In genomic region chr4:156763511-156763910, GRCh38 we compare ENCODE assay signal across 15 cellular contexts.
DNase-seq lines count a peak whose midpoint lies in the region; ATAC-seq and TF ChIP-seq lines count a peak whose summit lies in the region.
"Had no signal": no experiment of that assay in that cellular context is flagged by ENCODE, and none has a peak within 500 bp of the region (broad histone marks: within the 10 kb centered on the region; RNA-seq: fewer than 3 reads in every experiment).

No MANE protein-coding gene starts in this region.

- H3K4me3 Mint-ChIP-seq in T-cell: no peak overlapping the region
- H3K4me3 Mint-ChIP-seq: activated CD4-positive, alpha-beta T cell treated with anti-CD3 and anti-CD28 coated beads, Interleukin-2, amount 10 ng/mL, durations not matched to agents 24 days and 14 days; activated T-helper 1 cell treated with anti-CD3 and anti-CD28 coated beads, Interleukin-12 subunit alpha, Interleukin-12 subunit beta, Interleukin-2, Interleukin-4 antibody, amounts not matched to agents 30 ng/mL and 10 ng/mL and 1 ng/mL, durations not matched to agents 14 hours and 24 hours and 36 hours; T-helper 1 cell treated with Interleukin-12 subunit alpha and Interleukin-12 subunit beta and Interleukin-4 antibody, amounts not matched to agents 30 μg/mL and 1 μg/mL, for 36 hours had no signal

- TF ChIP-seq CTCF in psoas muscle (IDR thresholded peaks at IDR 0.05) (no peak), GM13977 (IDR thresholded peaks at IDR 0.05; ENCODE audit: extremely low read depth, insufficient read depth, missing control alignments) (no peak), BE2C (IDR thresholded peaks at IDR 0.05; ENCODE audit: low read depth, low read length) (no peak)

- no peaks in the 10 kb centered on the region for H3K4me1 Mint-ChIP-seq in T-cell
- H3K4me1 Mint-ChIP-seq: activated CD4-positive, alpha-beta T cell treated with anti-CD3 and anti-CD28 coated beads, Interleukin-2, amount 10 ng/mL, durations not matched to agents 24 days and 14 days had no signal

- no peaks in the 10 kb centered on the region for H3K36me3 Mint-ChIP-seq in T-cell

- H3K4me1 ChIP-seq in adipocyte (ENCODE audit: control insufficient read depth, insufficient read depth, low read length) (peaks cover 21% of the 10 kb centered on the region), psoas muscle (peaks cover 23% of the 10 kb centered on the region), BE2C (no peaks in the 10 kb centered on the region)

- POLR2A ChIA-PET in T-cell (lab: Charles Lee): no interaction called here

- H3K36me3 ChIP-seq in adipocyte (ENCODE audit: control insufficient read depth, insufficient read depth, low read length, severe bottlenecking) (peaks cover 7% of the 10 kb centered on the region), psoas muscle (ENCODE audit: insufficient read depth in 1 of 2, low read depth in 1 of 2) (no peaks in the 10 kb centered on the region), BE2C (no peaks in the 10 kb centered on the region)

- CTCF ChIA-PET in T-cell (lab: Charles Lee): no interaction called here

- no peak overlapping the region for H3K27ac ChIP-seq in psoas muscle
- H3K27ac ChIP-seq: 22Rv1, heart right ventricle had no signal

- in situ Hi-C loops in GM13977 (cut with MboI; ENCODE audit: low pct_unique_long_range_greater_than_20kb, low sequenced_read_pairs, unreplicated experiment): no loop called here

- peak; percentile 8 for DNase-seq in DMS153 (lab: John Stamatoyannopoulos, UW)
- DNase-seq in DMS153 treated with DMSO at 0.1 percent for 48 hours (lab: John Stamatoyannopoulos, UW; ENCODE audit: unreplicated experiment): no peak
- peak; percentile 42 for DNase-seq in NCI-H2029 (lab: John Stamatoyannopoulos, UW)
- DNase-seq in adipocyte (ENCODE audit: low read depth): peak; percentile 70
- no peak for DNase-seq in psoas muscle
- no peak for DNase-seq in GM13977 (ENCODE audit: low spot score)
- DNase-seq in T-cell: no peak
- no peak for DNase-seq in BE2C
- DNase-seq: activated CD4-positive, alpha-beta T cell treated with anti-CD3 and anti-CD28 coated beads, Interleukin-2, amount 10 ng/mL, durations not matched to agents 24 days and 14 days; heart right ventricle; MG63; stimulated activated CD4-positive, alpha-beta T cell treated with anti-CD3 and anti-CD28 coated beads, Interleukin-12 subunit alpha, Interleukin-12 subunit beta, amount 100 ng/mL, for 4 hours had no signal

- intact Hi-C loops in psoas muscle (cut with DNase I): no loop called here

- H3K27me3 Mint-ChIP-seq in T-cell: no peaks in the 10 kb centered on the region
- H3K27me3 Mint-ChIP-seq: activated CD4-positive, alpha-beta T cell treated with anti-CD3 and anti-CD28 coated beads, Interleukin-2, amount 10 ng/mL, durations not matched to agents 24 days and 14 days had no signal

- H3K4me3 ChIP-seq in adipocyte (ENCODE audit: low read length) (no peak overlapping the region), psoas muscle (no peak overlapping the region), BE2C (ENCODE audit: low read depth, low read length) (no peak overlapping the region)
- H3K4me3 ChIP-seq: heart right ventricle, MG63 had no signal

- 25 to 73% (median 56%) methylated on average over 2 of the region's 2 CpGs for WGBS in psoas muscle, 3 donors

- no peak overlapping the region for H3K27ac Mint-ChIP-seq in T-cell
- H3K27ac Mint-ChIP-seq: activated CD4-positive, alpha-beta T cell treated with anti-CD3 and anti-CD28 coated beads, Interleukin-2, amount 10 ng/mL, durations not matched to agents 24 days and 14 days; activated T-helper 1 cell treated with anti-CD3 and anti-CD28 coated beads, Interleukin-12 subunit alpha, Interleukin-12 subunit beta, Interleukin-2, Interleukin-4 antibody, amounts not matched to agents 30 ng/mL and 10 ng/mL and 1 ng/mL, durations not matched to agents 14 hours and 24 hours and 36 hours; T-helper 1 cell treated with Interleukin-12 subunit alpha and Interleukin-12 subunit beta and Interleukin-4 antibody, amounts not matched to agents 30 μg/mL and 1 μg/mL, for 36 hours had no signal

- H3K27me3 ChIP-seq in adipocyte (replicated peaks; ENCODE audit: control insufficient read depth, insufficient read depth, low read length): no peaks in the 10 kb centered on the region
- no peaks in the 10 kb centered on the region for H3K27me3 ChIP-seq in psoas muscle (ENCODE audit: insufficient read depth in 3 of 3, low read length in 2 of 3)
- H3K27me3 ChIP-seq in BE2C: no peaks in the 10 kb centered on the region
- H3K27me3 ChIP-seq: heart right ventricle, MG63 had no signal

- ATAC-seq in psoas muscle: peak; percentile 29 to 62 (median 48)
- ATAC-seq in T-cell (replicated peaks in 1 of 4): no peak

- H3K9ac ChIP-seq in adipocyte (ENCODE audit: low read length): no peak overlapping the region

- H3K9me3 ChIP-seq in adipocyte (ENCODE audit: control insufficient read depth, low read length): no peaks in the 10 kb centered on the region
- no peaks in the 10 kb centered on the region for H3K9me3 ChIP-seq in psoas muscle
- no peaks in the 10 kb centered on the region for H3K9me3 ChIP-seq in BE2C
- H3K9me3 ChIP-seq: heart right ventricle had no signal

- peaks cover 0 to 10% (median 4%) of the 10 kb centered on the region in 3 donors for H3K9me3 Mint-ChIP-seq in T-cell
- H3K9me3 Mint-ChIP-seq: activated CD4-positive, alpha-beta T cell treated with anti-CD3 and anti-CD28 coated beads, Interleukin-2, amount 10 ng/mL, durations not matched to agents 24 days and 14 days; activated T-helper 1 cell treated with anti-CD3 and anti-CD28 coated beads, Interleukin-12 subunit alpha, Interleukin-12 subunit beta, Interleukin-2, Interleukin-4 antibody, amounts not matched to agents 30 ng/mL and 10 ng/mL and 1 ng/mL, durations not matched to agents 14 hours and 24 hours and 36 hours; T-helper 1 cell treated with Interleukin-12 subunit alpha and Interleukin-12 subunit beta and Interleukin-4 antibody, amounts not matched to agents 30 μg/mL and 1 μg/mL, for 36 hours had no signal

Comparison
In these comparisons a context has a peak if more than half of its experiments do, and no peak if none do; other contexts are left out.
1. DNase-seq: peak in DMS153 (single experiment), NCI-H2029 (single experiment) and adipocyte (single experiment); none in DMS153 treated with DMSO at 0.1 percent for 48 hours (single experiment), psoas muscle (0 of 2), GM13977 (single experiment), T-cell (0 of 34) and BE2C (single experiment).
2. ATAC-seq: peak in psoas muscle (4 of 4); none in T-cell (0 of 4).